ENCODE assay signal across 19 cellular contexts in the genomic region with DNA sequence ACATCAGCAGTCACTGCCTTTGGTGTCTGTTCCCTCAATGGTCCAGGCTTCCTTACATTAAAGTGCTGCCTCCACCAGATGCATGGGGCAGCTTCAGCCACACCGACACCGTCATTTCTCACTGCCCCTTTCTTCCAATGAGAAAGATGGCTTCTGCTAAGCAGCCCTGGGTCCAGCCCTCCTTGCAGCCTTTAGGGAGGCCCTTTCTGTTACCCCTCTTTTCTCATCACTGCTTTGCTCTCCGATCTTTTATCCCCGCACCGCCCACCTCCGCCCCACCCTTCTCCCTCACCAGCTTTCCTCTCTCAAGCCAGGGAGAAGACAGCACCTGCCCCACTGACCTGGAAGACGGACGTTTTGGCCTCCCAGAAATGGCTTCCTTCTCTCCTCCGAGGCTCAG. TPM values are rescaled to one million over a fixed set of nuclear protein-coding genes. Genes with fewer than 3 reads are reported as not detected.
A peak's percentile ranks its signal among the peaks of the same experiment; 100 is the strongest.
DNase-seq lines count a peak whose midpoint lies in the region; ATAC-seq and TF ChIP-seq lines count a peak whose summit lies in the region.
"Had no signal": no experiment of that assay in that cellular context is flagged by ENCODE, and none has a peak within 500 bp of the region (broad histone marks: within the 10 kb centered on the region; RNA-seq: fewer than 3 reads in every experiment).

No MANE protein-coding gene starts in this region.

- POLR2A ChIA-PET in activated B cell treated with CpG ODN at 0.5 μM for 24 hours (lab: Charles Lee), result interaction anchor here (0.6 kb wide), 2 partner anchors 62 to 216 kb away, joined by 4 to 6 read pairs; no protein-coding TSS in a partner anchor

- H3K18ac ChIP-seq in mesenchymal stem cell (ENCODE audit: low read depth in 1 of 2, low read length in 2 of 2), result no peak overlapping the region

- H3K4me3 Mint-ChIP-seq in activated naive CD4-positive, alpha-beta T cell treated with anti-CD3 and anti-CD28 coated beads for 36 hours, result no peak overlapping the region
- peak overlapping the region; percentile 15 for H3K4me3 Mint-ChIP-seq in activated B cell treated with CpG ODN at 0.5 μM for 24 hours
- peak overlapping the region; percentile 72 to 81 for H3K4me3 Mint-ChIP-seq in effector memory CD8-positive, alpha-beta T cell

- TF ChIP-seq POLR2A in adrenal gland (IDR thresholded peaks at IDR 0.05), result no peak

- H3K27ac Mint-ChIP-seq in activated naive CD4-positive, alpha-beta T cell treated with anti-CD3 and anti-CD28 coated beads, Interleukin-2, amount 50 U/mL, for 72 hours, result peak overlapping the region; percentile 50 to 72
- no peak overlapping the region for H3K27ac Mint-ChIP-seq in activated naive CD4-positive, alpha-beta T cell treated with anti-CD3 and anti-CD28 coated beads for 36 hours
- H3K27ac Mint-ChIP-seq in activated B cell treated with CpG ODN at 0.5 μM for 24 hours, result peak overlapping the region; percentile 24
- peak overlapping the region; percentile 85 to 94 for H3K27ac Mint-ChIP-seq in effector memory CD8-positive, alpha-beta T cell

- H2BK120ac ChIP-seq in mesenchymal stem cell (ENCODE audit: low read depth, low read length), result no peak overlapping the region

- DNase-seq in activated naive CD4-positive, alpha-beta T cell treated with anti-CD3 and anti-CD28 coated beads, Interleukin-2, amount 50 U/mL, for 72 hours (ENCODE audit: low spot score in 2 of 2), result no peak
- no peak for DNase-seq in activated naive CD4-positive, alpha-beta T cell treated with anti-CD3 and anti-CD28 coated beads for 36 hours
- DNase-seq in activated B cell treated with CpG ODN at 0.5 μM for 24 hours (no peak), adrenal gland (no peak), mesenchymal stem cell (no peak)
- DNase-seq in effector memory CD8-positive, alpha-beta T cell, result no peak
- DNase-seq: caudate nucleus, HFFc6, hypothalamus, left cardiac atrium, T1000 had no signal

- H4K91ac ChIP-seq in mesenchymal stem cell (ENCODE audit: low read length), result no peak overlapping the region

- H3K4ac ChIP-seq in mesenchymal stem cell (ENCODE audit: low read depth in 1 of 2, low read length in 2 of 2), result no peak overlapping the region

- H3K4me2 ChIP-seq in mesenchymal stem cell (ENCODE audit: low read length, poor library complexity, severe bottlenecking), result no peak overlapping the region

- no peak overlapping the region for H3K9ac ChIP-seq in mesenchymal stem cell (ENCODE audit: low read length)

- H2BK15ac ChIP-seq in mesenchymal stem cell (ENCODE audit: low read depth, poor library complexity, severe bottlenecking), result no peak overlapping the region

- H2BK12ac ChIP-seq in mesenchymal stem cell (ENCODE audit: low read length in 2 of 2), result no peak overlapping the region

- no peak overlapping the region for H2AK5ac ChIP-seq in mesenchymal stem cell (ENCODE audit: low read length, severe bottlenecking)

- intact Hi-C loops in activated naive CD4-positive, alpha-beta T cell treated with anti-CD3 and anti-CD28 coated beads for 36 hours (cut with micrococcal nuclease), result loop anchor here (1.0 to 10.0 kb wide), 5 partner anchors 54 to 403 kb away; partner anchors contain the start of genes LIMD1 and LZTFL1
- intact Hi-C loops in activated B cell treated with CpG ODN at 0.5 μM for 24 hours (cut with micrococcal nuclease) (no loop called here), adrenal gland (cut with DNase I) (no loop called here)

- H3K4me1 ChIP-seq in adrenal gland (replicated peaks in 1 of 2) (no peaks in the 10 kb centered on the region), mesenchymal stem cell (ENCODE audit: control insufficient read depth, insufficient read depth, low read depth, low read length) (peaks cover 6% of the 10 kb centered on the region)
- H3K4me1 ChIP-seq: pancreas had no signal

- peaks cover 7% of the 10 kb centered on the region for H3K27me3 Mint-ChIP-seq in activated naive CD4-positive, alpha-beta T cell treated with anti-CD3 and anti-CD28 coated beads for 36 hours (ENCODE audit: low read depth)
- no peaks in the 10 kb centered on the region for H3K27me3 Mint-ChIP-seq in activated B cell treated with CpG ODN at 0.5 μM for 24 hours
- no peaks in the 10 kb centered on the region for H3K27me3 Mint-ChIP-seq in effector memory CD8-positive, alpha-beta T cell

- peaks cover 0 to 3% of the 10 kb centered on the region in 2 donors for H3K36me3 ChIP-seq in adrenal gland (replicated peaks in 1 of 2)
- peaks cover 0 to 25% of the 10 kb centered on the region in 2 experiments for H3K36me3 ChIP-seq in mesenchymal stem cell (ENCODE audit: control insufficient read depth in 1 of 2, insufficient read depth in 2 of 2, low read depth in 1 of 2, low read length in 2 of 2)

- no peak for TF ChIP-seq CTCF in activated B cell treated with CpG ODN at 0.5 μM for 24 hours (IDR thresholded peaks at IDR 0.05)
- TF ChIP-seq CTCF in adrenal gland (IDR thresholded peaks at IDR 0.05), result no peak

- no peak overlapping the region for H4K8ac ChIP-seq in mesenchymal stem cell (ENCODE audit: low read length)

- H2BK5ac ChIP-seq in mesenchymal stem cell (ENCODE audit: low read depth, low read length, poor library complexity, severe bottlenecking), result no peak overlapping the region

- H3K27ac ChIP-seq in adrenal gland, result no peak overlapping the region
- H3K27ac ChIP-seq in mesenchymal stem cell (ENCODE audit: low read length, poor library complexity, severe bottlenecking), result no peak overlapping the region
- H3K27ac ChIP-seq: pancreas, vagina had no signal

- H3K9me3 ChIP-seq in adrenal gland (replicated peaks in 1 of 3) (no peaks in the 10 kb centered on the region), mesenchymal stem cell (ENCODE audit: control insufficient read depth, low read length) (no peaks in the 10 kb centered on the region)
- H3K9me3 ChIP-seq: mucosa of descending colon, pancreas, vagina had no signal

- H3K79me1 ChIP-seq in mesenchymal stem cell (replicated peaks; ENCODE audit: low read length, poor library complexity, severe bottlenecking), result no peaks in the 10 kb centered on the region

- H3K4me1 Mint-ChIP-seq in activated naive CD4-positive, alpha-beta T cell treated with anti-CD3 and anti-CD28 coated beads for 36 hours (ENCODE audit: low read depth), result peaks cover 24% of the 10 kb centered on the region
- H3K4me1 Mint-ChIP-seq in activated B cell treated with CpG ODN at 0.5 μM for 24 hours, result peaks cover 21% of the 10 kb centered on the region
- peaks cover 37 to 48% of the 10 kb centered on the region in 2 donors for H3K4me1 Mint-ChIP-seq in effector memory CD8-positive, alpha-beta T cell (ENCODE audit: low read depth in 2 of 2)

- no peak overlapping the region for H3K23ac ChIP-seq in mesenchymal stem cell (ENCODE audit: low read length in 2 of 2)

- 78 to 92% (median 88%) methylated on average over 9 of the region's 9 CpGs for WGBS in adrenal gland, 4 donors
- 94% methylated on average over 9 of the region's 9 CpGs for WGBS in mesenchymal stem cell

- no peak overlapping the region for H2AFZ ChIP-seq in mesenchymal stem cell (ENCODE audit: low read depth, low read length)

- H3K27me3 ChIP-seq in adrenal gland, result no peaks in the 10 kb centered on the region
- no peaks in the 10 kb centered on the region for H3K27me3 ChIP-seq in mesenchymal stem cell (ENCODE audit: control insufficient read depth in 1 of 2, insufficient read depth in 1 of 2, low read length in 2 of 2)
- H3K27me3 ChIP-seq: pancreas, vagina had no signal

- peak overlapping the region in 1 of 2 experiments; percentile 62 for H3K14ac ChIP-seq in mesenchymal stem cell (ENCODE audit: low read length in 2 of 2)

- H3K36me3 Mint-ChIP-seq in activated naive CD4-positive, alpha-beta T cell treated with anti-CD3 and anti-CD28 coated beads, Interleukin-2, amount 50 U/mL, for 72 hours, result peaks cover 0 to 10% of the 10 kb centered on the region in 2 donors
- H3K36me3 Mint-ChIP-seq in activated naive CD4-positive, alpha-beta T cell treated with anti-CD3 and anti-CD28 coated beads for 36 hours (ENCODE audit: low read depth), result peaks cover 2% of the 10 kb centered on the region
- peaks cover 20% of the 10 kb centered on the region for H3K36me3 Mint-ChIP-seq in activated B cell treated with CpG ODN at 0.5 μM for 24 hours (ENCODE audit: low read depth)
- peaks cover 39% of the 10 kb centered on the region for H3K36me3 Mint-ChIP-seq in effector memory CD8-positive, alpha-beta T cell (ENCODE audit: insufficient read depth)

- CTCF ChIA-PET in activated naive CD4-positive, alpha-beta T cell treated with anti-CD3 and anti-CD28 coated beads for 36 hours (lab: Charles Lee), result interaction anchor here (0.8 kb wide), 1 partner anchor 12 kb away, joined by 5 read pairs; no protein-coding TSS in a partner anchor
- CTCF ChIA-PET in activated B cell treated with CpG ODN at 0.5 μM for 24 hours (lab: Charles Lee), result no interaction called here

- no peak for ATAC-seq in activated naive CD4-positive, alpha-beta T cell treated with anti-CD3 and anti-CD28 coated beads, Interleukin-2, amount 50 U/mL, for 72 hours
- ATAC-seq in activated B cell treated with CpG ODN at 0.5 μM for 24 hours (ENCODE audit: low read depth) (no peak), GM19324 (IDR thresholded peaks at IDR 0.05; ENCODE audit: low FRiP score, unreplicated experiment) (no peak), GM21576 (IDR thresholded peaks at IDR 0.05; ENCODE audit: unreplicated experiment) (no peak)
- ATAC-seq in effector memory CD8-positive, alpha-beta T cell (replicated peaks), result no peak
- ATAC-seq: Right ventricle myocardium inferior had no signal

- H3K9me3 Mint-ChIP-seq in activated naive CD4-positive, alpha-beta T cell treated with anti-CD3 and anti-CD28 coated beads, Interleukin-2, amount 50 U/mL, for 72 hours, result peaks cover 0 to 3% of the 10 kb centered on the region in 2 donors
- H3K9me3 Mint-ChIP-seq in activated naive CD4-positive, alpha-beta T cell treated with anti-CD3 and anti-CD28 coated beads for 36 hours, result no peaks in the 10 kb centered on the region
- no peaks in the 10 kb centered on the region for H3K9me3 Mint-ChIP-seq in activated B cell treated with CpG ODN at 0.5 μM for 24 hours
- no peaks in the 10 kb centered on the region for H3K9me3 Mint-ChIP-seq in effector memory CD8-positive, alpha-beta T cell
- H3K9me3 Mint-ChIP-seq: HFFc6 had no signal

- H3K4me3 ChIP-seq in adrenal gland, result no peak overlapping the region
- H3K4me3 ChIP-seq in mesenchymal stem cell (ENCODE audit: insufficient read depth in 1 of 2, low read depth in 1 of 2, low read length in 2 of 2), result no peak overlapping the region
- H3K4me3 ChIP-seq: mucosa of descending colon, pancreas, skin epidermis, vagina had no signal

RNA-seq across cellular contexts. Expression of gene CXCR6, which starts 28.2 kb away (rescaled TPM):
- 1 to 10 TPM; 1.0 to 1.8 TPM for total RNA-seq in activated naive CD4-positive, alpha-beta T cell treated with anti-CD3 and anti-CD28 coated beads, Interleukin-2, amount 50 U/mL, for 72 hours
- under 1 TPM in 1 of 2 experiments, not detected in 1; 0.30 TPM for total RNA-seq in activated naive CD4-positive, alpha-beta T cell treated with anti-CD3 and anti-CD28 coated beads for 36 hours
- total RNA-seq in activated B cell treated with CpG ODN at 0.5 μM for 24 hours (not detected in 2 replicates), adrenal gland (1 to 10 TPM in 2 of 8 donors, under 1 TPM in 6; 0.28 to 2.9 (median 0.66) TPM)
- under 1 TPM; 0.30 to 0.57 (median 0.32) TPM for polyA plus RNA-seq in adrenal gland
- polyA plus RNA-seq in mesenchymal stem cell (2013, experiment 1 of 2), result not detected
- not detected for polyA plus RNA-seq in mesenchymal stem cell (2013, experiment 2 of 2)
- total RNA-seq: HepG2, HFFc6 had no signal
- polyA plus RNA-seq: HepG2 had no signal

RNA-seq across cellular contexts. Expression of gene CCR9, which starts 28.7 kb away (rescaled TPM):
- total RNA-seq in activated naive CD4-positive, alpha-beta T cell treated with anti-CD3 and anti-CD28 coated beads, Interleukin-2, amount 50 U/mL, for 72 hours, result not detected
- total RNA-seq in activated naive CD4-positive, alpha-beta T cell treated with anti-CD3 and anti-CD28 coated beads for 36 hours, result not detected
- 0.44 and 0.84 TPM in 2 replicates for total RNA-seq in activated B cell treated with CpG ODN at 0.5 μM for 24 hours
- under 1 TPM in 1 of 8 donors, not detected in 7; 0.57 TPM for total RNA-seq in adrenal gland
- polyA plus RNA-seq in adrenal gland, result not detected
- polyA plus RNA-seq in mesenchymal stem cell (2013, experiment 1 of 2), result not detected
- polyA plus RNA-seq in mesenchymal stem cell (2013, experiment 2 of 2), result not detected
- total RNA-seq: HepG2, HFFc6, left cardiac atrium, Right ventricle myocardium inferior, vagina had no signal
- polyA plus RNA-seq: HepG2, pancreas had no signal
